ENCODE assay signal across 27 cellular contexts in genomic region chr10:104103956-104104355, GRCh38. TPM values are rescaled to one million over a fixed set of nuclear protein-coding genes. Genes with fewer than 3 reads are reported as not detected.
"Had no signal": no experiment of that assay in that cellular context is flagged by ENCODE, and none has a peak within 500 bp of the region (broad histone marks: within the 10 kb centered on the region; RNA-seq: fewer than 3 reads in every experiment).

No MANE protein-coding gene starts in this region.

- H3K9me3 ChIP-seq: body of pancreas, heart left ventricle, sigmoid colon, uterus had no signal

- H3K9me3 Mint-ChIP-seq: activated B cell treated with CpG ODN at 0.5 μM for 24 hours; activated naive CD4-positive, alpha-beta T cell treated with anti-CD3 and anti-CD28 coated beads, Interleukin-2, amount 10 ng/mL, durations not matched to agents 7 days and 5 days; activated T-cell treated with anti-CD3 and anti-CD28 coated beads, Interleukin-2, amount 50 U/mL, for 72 hours; natural killer cell treated with Interleukin-12 subunit alpha and Interleukin-12 subunit beta and Interleukin-15 and Interleukin-18, amount 100 ng/mL, for 72 hours; stimulated activated naive B cell treated with anti-CD40 and anti-IgM and Interleukin-4, amounts not matched to agents 10 μg/mL and 1 μg/mL and 100 μg/mL, for 72 hours had no signal

- ATAC-seq: activated T-cell treated with anti-CD3 and anti-CD28 coated beads, Interleukin-2, amount 50 U/mL, for 72 hours; body of pancreas; heart left ventricle; left cardiac atrium; natural killer cell treated with Interleukin-12 subunit alpha and Interleukin-12 subunit beta and Interleukin-15 and Interleukin-18, amount 100 ng/mL, for 72 hours; stimulated activated naive B cell treated with anti-CD40 and anti-IgM and Interleukin-4, amounts not matched to agents 10 μg/mL and 1 μg/mL and 100 μg/mL, for 72 hours had no signal

- H3K36me3 Mint-ChIP-seq: activated naive CD4-positive, alpha-beta T cell treated with anti-CD3 and anti-CD28 coated beads, Interleukin-2, amount 10 ng/mL, durations not matched to agents 7 days and 5 days; natural killer cell treated with Interleukin-12 subunit alpha and Interleukin-12 subunit beta and Interleukin-15 and Interleukin-18, amount 100 ng/mL, for 72 hours; stimulated activated naive B cell treated with anti-CD40 and anti-IgM and Interleukin-4, amounts not matched to agents 10 μg/mL and 1 μg/mL and 100 μg/mL, for 72 hours had no signal

- H3K27me3 Mint-ChIP-seq: stimulated activated naive B cell treated with anti-CD40 and anti-IgM and Interleukin-4, amounts not matched to agents 10 μg/mL and 1 μg/mL and 100 μg/mL, for 72 hours had no signal

- H3K4me3 ChIP-seq: body of pancreas, heart left ventricle, sigmoid colon, smooth muscle cell, uterus had no signal

- H3K36me3 ChIP-seq: heart left ventricle, sigmoid colon, uterus had no signal

- H3K27ac Mint-ChIP-seq: activated B cell treated with CpG ODN at 0.5 μM for 24 hours; activated naive CD4-positive, alpha-beta T cell treated with anti-CD3 and anti-CD28 coated beads, Interleukin-2, amount 10 ng/mL, durations not matched to agents 7 days and 5 days; activated T-cell treated with anti-CD3 and anti-CD28 coated beads, Interleukin-2, amount 50 U/mL, for 72 hours; natural killer cell treated with Interleukin-12 subunit alpha and Interleukin-12 subunit beta and Interleukin-15 and Interleukin-18, amount 100 ng/mL, for 72 hours; progenitor cell of endocrine pancreas; stimulated activated naive B cell treated with anti-CD40 and anti-IgM and Interleukin-4, amounts not matched to agents 10 μg/mL and 1 μg/mL and 100 μg/mL, for 72 hours had no signal

- H3K4me1 Mint-ChIP-seq: activated B cell treated with CpG ODN at 0.5 μM for 24 hours; activated naive CD4-positive, alpha-beta T cell treated with anti-CD3 and anti-CD28 coated beads, Interleukin-2, amount 10 ng/mL, durations not matched to agents 7 days and 5 days; stimulated activated naive B cell treated with anti-CD40 and anti-IgM and Interleukin-4, amounts not matched to agents 10 μg/mL and 1 μg/mL and 100 μg/mL, for 72 hours had no signal

- H3K27ac ChIP-seq: body of pancreas, heart left ventricle, sigmoid colon, uterus had no signal

- H3K4me1 ChIP-seq: body of pancreas, heart left ventricle, sigmoid colon, uterus had no signal

- DNase-seq: activated B cell treated with CpG ODN at 0.5 μM for 24 hours; activated CD4-positive, alpha-beta T cell treated with anti-CD3 and anti-CD28 coated beads for 4 hours; activated CD4-positive, alpha-beta T cell treated with anti-CD3 and anti-CD28 coated beads, Interleukin-2, amount 50 U/mL, for 48 hours; activated effector memory CD4-positive, alpha-beta T cell treated with anti-CD3 and anti-CD28 coated beads, Interleukin-2, amount 50 U/mL, for 16 hours; activated naive CD4-positive, alpha-beta T cell treated with anti-CD3 and anti-CD28 coated beads, Interleukin-2, amount 10 ng/mL, durations not matched to agents 7 days and 5 days; activated T-cell treated with anti-CD3 and anti-CD28 coated beads, Interleukin-2, amount 50 U/mL, for 72 hours; anterior cingulate cortex; body of pancreas; effector CD4-positive, alpha-beta T cell; heart left ventricle; islet precursor cell; left cardiac atrium; midbrain; retina; sigmoid colon; stimulated activated CD4-positive, alpha-beta T cell treated with anti-CD3 and anti-CD28 coated beads, Interleukin-15, amount 100 ng/mL, for 24 hours; stimulated activated CD4-positive, alpha-beta T cell treated with anti-CD3 and anti-CD28 coated beads, Interleukin-2, amount 100 ng/mL, for 48 hours; stimulated activated CD8-positive, alpha-beta memory T cell treated with anti-CD3 and anti-CD28 coated beads, Interleukin-4, amount 100 ng/mL, for 48 hours; stimulated activated naive B cell treated with anti-CD40 and anti-IgM and Interleukin-4, amounts not matched to agents 10 μg/mL and 1 μg/mL and 100 μg/mL, for 72 hours; trophoblast cell; uterus had no signal

- H3K4me2 ChIP-seq: smooth muscle cell had no signal

- H3K4me3 Mint-ChIP-seq: activated B cell treated with CpG ODN at 0.5 μM for 24 hours; activated naive CD4-positive, alpha-beta T cell treated with anti-CD3 and anti-CD28 coated beads, Interleukin-2, amount 10 ng/mL, durations not matched to agents 7 days and 5 days; activated T-cell treated with anti-CD3 and anti-CD28 coated beads, Interleukin-2, amount 50 U/mL, for 72 hours; natural killer cell treated with Interleukin-12 subunit alpha and Interleukin-12 subunit beta and Interleukin-15 and Interleukin-18, amount 100 ng/mL, for 72 hours; stimulated activated naive B cell treated with anti-CD40 and anti-IgM and Interleukin-4, amounts not matched to agents 10 μg/mL and 1 μg/mL and 100 μg/mL, for 72 hours had no signal

- H3K27me3 ChIP-seq: body of pancreas, heart left ventricle, sigmoid colon, uterus had no signal

RNA-seq across cellular contexts. Expression of gene COL17A1, which starts 18.3 kb away (rescaled TPM):
- total RNA-seq: activated B cell treated with CpG ODN at 0.5 μM for 24 hours; activated T-cell treated with anti-CD3 and anti-CD28 coated beads, Interleukin-2, amount 50 U/mL, for 72 hours; chondrocyte; fibroblast of villous mesenchyme; natural killer cell treated with Interleukin-12 subunit alpha and Interleukin-12 subunit beta and Interleukin-15 and Interleukin-18, amount 100 ng/mL, for 72 hours; osteocyte; sigmoid colon had no signal
